Comparison of ENCODE assay signal across 22 cellular contexts in the genomic region with DNA sequence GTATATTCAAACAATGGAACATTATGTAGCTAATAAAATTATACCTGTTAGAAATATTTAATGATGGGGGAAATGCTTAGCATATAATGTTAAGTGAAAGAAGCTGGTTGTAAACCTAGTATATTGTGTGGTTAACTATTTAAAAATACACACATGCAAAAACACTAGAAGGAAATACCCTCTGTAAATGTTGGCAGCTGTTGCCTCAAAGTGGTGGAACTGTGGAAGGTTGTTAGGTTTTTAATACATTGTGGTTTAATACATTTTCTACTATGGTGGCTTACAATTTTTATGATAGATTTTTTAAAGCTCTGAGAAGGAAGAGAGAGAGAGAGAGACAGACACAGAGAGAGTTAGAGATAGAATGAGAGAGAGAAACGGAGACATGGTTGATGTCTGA.
DNase-seq lines count a peak whose midpoint lies in the region; ATAC-seq and TF ChIP-seq lines count a peak whose summit lies in the region.
"Had no signal": no experiment of that assay in that cellular context is flagged by ENCODE, and none has a peak within 500 bp of the region (broad histone marks: within the 10 kb centered on the region; RNA-seq: fewer than 3 reads in every experiment).

No MANE protein-coding gene starts in this region.

- no peak overlapping the region for H3K23ac ChIP-seq in mesenchymal stem cell (ENCODE audit: low read length in 2 of 2)

- no peak overlapping the region for H2BK120ac ChIP-seq in mesenchymal stem cell (ENCODE audit: low read depth, low read length)

- no peaks in the 10 kb centered on the region for H3K9me3 Mint-ChIP-seq in HFFc6
- H3K9me3 Mint-ChIP-seq: activated naive CD8-positive, alpha-beta T cell treated with anti-CD3 and anti-CD28 coated beads for 36 hours had no signal

- H3K79me1 ChIP-seq in mesenchymal stem cell (replicated peaks; ENCODE audit: low read length, poor library complexity, severe bottlenecking) = no peaks in the 10 kb centered on the region

- H2AFZ ChIP-seq in mesenchymal stem cell (ENCODE audit: low read depth, low read length) = no peak overlapping the region

- no peak overlapping the region for H4K8ac ChIP-seq in mesenchymal stem cell (ENCODE audit: low read length)

- H3K4ac ChIP-seq in mesenchymal stem cell (ENCODE audit: low read depth in 1 of 2, low read length in 2 of 2) = no peak overlapping the region

- peaks cover 4% of the 10 kb centered on the region for H3K27me3 Mint-ChIP-seq in HFFc6 (ENCODE audit: insufficient read depth)
- H3K27me3 Mint-ChIP-seq: activated naive CD8-positive, alpha-beta T cell treated with anti-CD3 and anti-CD28 coated beads for 36 hours had no signal

- peaks cover 41% of the 10 kb centered on the region for H3K4me1 Mint-ChIP-seq in HFFc6 (ENCODE audit: low read depth)
- H3K4me1 Mint-ChIP-seq: neural crest cell had no signal

- no peak overlapping the region for H2BK5ac ChIP-seq in mesenchymal stem cell (ENCODE audit: low read depth, low read length, poor library complexity, severe bottlenecking)

- ATAC-seq in GM19023 (IDR thresholded peaks at IDR 0.05; ENCODE audit: unreplicated experiment) = no peak
- ATAC-seq: sciatic nerve had no signal

- H2AK5ac ChIP-seq in mesenchymal stem cell (ENCODE audit: low read length, severe bottlenecking) = no peak overlapping the region

- no peaks in the 10 kb centered on the region for H3K36me3 Mint-ChIP-seq in HFFc6 (ENCODE audit: low read depth)
- H3K36me3 Mint-ChIP-seq: activated naive CD8-positive, alpha-beta T cell treated with anti-CD3 and anti-CD28 coated beads for 36 hours had no signal

- no peak overlapping the region for H2BK15ac ChIP-seq in mesenchymal stem cell (ENCODE audit: low read depth, poor library complexity, severe bottlenecking)

- no peaks in the 10 kb centered on the region for H3K36me3 ChIP-seq in brain microvascular endothelial cell (replicated peaks)
- H3K36me3 ChIP-seq in mesenchymal stem cell (ENCODE audit: control insufficient read depth in 1 of 2, insufficient read depth in 2 of 2, low read depth in 1 of 2, low read length in 2 of 2) = peaks cover 0 to 28% of the 10 kb centered on the region in 2 experiments
- peaks cover 9 to 96% (median 81%) of the 10 kb centered on the region in 5 donors for H3K36me3 ChIP-seq in subcutaneous abdominal adipose tissue (ENCODE audit: control insufficient read depth in 5 of 5, insufficient read depth in 5 of 5, low read length in 5 of 5)

- peak overlapping the region; percentile 94 for H3K27ac Mint-ChIP-seq in HFFc6
- H3K27ac Mint-ChIP-seq: activated naive CD8-positive, alpha-beta T cell treated with anti-CD3 and anti-CD28 coated beads for 36 hours had no signal

- no peak overlapping the region for H4K91ac ChIP-seq in mesenchymal stem cell (ENCODE audit: low read length)

- peaks cover 21% of the 10 kb centered on the region for H3K4me1 ChIP-seq in mesenchymal stem cell (ENCODE audit: control insufficient read depth, insufficient read depth, low read depth, low read length)
- H3K4me1 ChIP-seq in subcutaneous abdominal adipose tissue (ENCODE audit: control insufficient read depth in 5 of 5, insufficient read depth in 5 of 5, low read length in 5 of 5) = peaks cover 0 to 18% (median 14%) of the 10 kb centered on the region in 5 donors

- H3K4me2 ChIP-seq in mesenchymal stem cell (ENCODE audit: low read length, poor library complexity, severe bottlenecking) = no peak overlapping the region

- no peak overlapping the region for H3K14ac ChIP-seq in mesenchymal stem cell (ENCODE audit: low read length in 2 of 2)

- H3K4me3 ChIP-seq in brain microvascular endothelial cell (ENCODE audit: low read depth, low read length) = no peak overlapping the region
- no peak overlapping the region for H3K4me3 ChIP-seq in mesenchymal stem cell (ENCODE audit: insufficient read depth in 1 of 2, low read depth in 1 of 2, low read length in 2 of 2)
- no peak overlapping the region for H3K4me3 ChIP-seq in subcutaneous abdominal adipose tissue (ENCODE audit: low read depth in 1 of 5, low read length in 5 of 5)

- H3K9ac ChIP-seq in mesenchymal stem cell (ENCODE audit: low read length) = peak overlapping the region; percentile 80
- H3K9ac ChIP-seq in subcutaneous abdominal adipose tissue (ENCODE audit: low read length in 5 of 5) = no peak overlapping the region

- no peak overlapping the region for H2BK12ac ChIP-seq in mesenchymal stem cell (ENCODE audit: low read length in 2 of 2)

- TF ChIP-seq CTCF in HFFc6 (IDR thresholded peaks at IDR 0.05) (no peak), brain microvascular endothelial cell (IDR thresholded peaks at IDR 0.05; ENCODE audit: low read depth, low read length, missing control alignments) (no peak)

- no peak overlapping the region for H3K18ac ChIP-seq in mesenchymal stem cell (ENCODE audit: low read depth in 1 of 2, low read length in 2 of 2)

- H3K9me3 ChIP-seq in mesenchymal stem cell (ENCODE audit: control insufficient read depth, low read length) = no peaks in the 10 kb centered on the region
- H3K9me3 ChIP-seq in subcutaneous abdominal adipose tissue (ENCODE audit: control insufficient read depth in 5 of 5, low read length in 5 of 5) = no peaks in the 10 kb centered on the region

- H3K4me3 Mint-ChIP-seq in HFFc6 = peak overlapping the region; percentile 6; the same call in 1 of the 2 replicates
- H3K4me3 Mint-ChIP-seq: activated naive CD8-positive, alpha-beta T cell treated with anti-CD3 and anti-CD28 coated beads for 36 hours; neural crest cell had no signal

- H3K27me3 ChIP-seq in brain microvascular endothelial cell (replicated peaks) (no peaks in the 10 kb centered on the region), mesenchymal stem cell (ENCODE audit: control insufficient read depth in 1 of 2, insufficient read depth in 1 of 2, low read length in 2 of 2) (peaks cover 0 to 15% of the 10 kb centered on the region in 2 experiments), subcutaneous abdominal adipose tissue (ENCODE audit: control insufficient read depth in 5 of 5, insufficient read depth in 4 of 5, low read length in 5 of 5) (no peaks in the 10 kb centered on the region)

- in situ Hi-C loops in brain microvascular endothelial cell (cut with HindIII; ENCODE audit: low pct_ligation_motif_present, low sequenced_read_pairs) = no loop called here

- WGBS in mesenchymal stem cell = 93% methylated on average over 1 of the region's 1 CpG

- H3K27ac ChIP-seq in brain microvascular endothelial cell (peak overlapping the region; percentile 96), mesenchymal stem cell (ENCODE audit: low read length, poor library complexity, severe bottlenecking) (no peak overlapping the region), subcutaneous abdominal adipose tissue (ENCODE audit: low read depth, low read length) (peak overlapping the region; percentile 52)

- DNase-seq in HFFc6 = no peak
- DNase-seq in brain microvascular endothelial cell = no peak
- no peak for DNase-seq in mesenchymal stem cell
- no peak for DNase-seq in superior temporal gyrus (ENCODE audit: extremely low spot score)
- DNase-seq in effector CD8-positive, alpha-beta T cell (lab: John Stamatoyannopoulos, UW) = no peak
- DNase-seq: activated CD4-positive, alpha-beta T cell treated with anti-CD3 and anti-CD28 coated beads, Interleukin-2, amount 50 U/mL, for 48 hours; activated CD4-positive, CD25-positive, alpha-beta regulatory T cell; activated effector memory CD4-positive, alpha-beta T cell treated with Interleukin-2 at 50 U/mL for 16 hours; activated naive CD8-positive, alpha-beta T cell treated with anti-CD3 and anti-CD28 coated beads for 36 hours; cerebellar nuclear complex; foreskin melanocyte; HCEC 1CT; hypothalamus; NCI-H1105 treated with DMSO at 0.1 percent for 48 hours; NCI-H2081; NCI-H446; posterior cingulate gyrus; SIG-M5 had no signal
